ENCODE assay signal across 5 cellular contexts in the genomic region with DNA sequence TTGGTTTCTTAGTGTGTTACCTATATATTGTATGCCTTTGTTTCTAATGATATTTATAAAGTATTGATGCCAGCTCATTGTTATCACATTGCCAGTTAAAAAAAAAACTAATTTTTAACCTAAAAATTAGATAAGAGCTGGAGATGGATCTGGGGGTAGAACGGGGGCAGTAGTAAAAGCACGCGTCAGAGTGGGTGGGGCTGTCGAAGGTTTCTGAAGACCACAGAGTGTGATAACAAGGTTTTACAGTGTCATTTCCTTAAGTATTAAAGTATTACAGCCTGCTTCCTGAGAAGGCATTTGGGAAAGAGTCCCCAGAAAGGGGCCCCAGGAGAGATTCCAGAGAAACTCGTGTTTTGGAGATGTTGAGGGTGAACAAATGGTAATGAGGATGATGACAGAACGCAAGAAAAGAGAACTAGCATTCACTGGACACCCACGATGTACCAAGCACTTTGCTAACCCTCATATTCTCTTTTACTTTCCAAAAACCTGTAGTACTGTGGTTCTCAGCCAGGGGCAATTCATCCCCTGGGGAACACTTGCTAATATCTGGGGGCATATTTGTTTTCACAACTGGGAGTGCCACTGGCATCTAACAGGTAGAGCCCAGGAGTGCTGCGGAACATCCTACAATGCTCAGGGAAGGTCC. TPM values are rescaled to one million over a fixed set of nuclear protein-coding genes. Genes with fewer than 3 reads are reported as not detected.
"Had no signal": no experiment of that assay in that cellular context is flagged by ENCODE, and none has a peak within 500 bp of the region (broad histone marks: within the 10 kb centered on the region; RNA-seq: fewer than 3 reads in every experiment).

No MANE protein-coding gene starts in this region.

RNA-seq across cellular contexts. Expression of a gene that starts 30.4 kb away (rescaled TPM):
- total RNA-seq: endodermal cell, glomerular endothelial cell, mesothelial cell of epicardium, osteocyte, smooth muscle cell had no signal

RNA-seq across cellular contexts. Expression of a gene that starts 51.0 kb away (rescaled TPM):
- total RNA-seq: endodermal cell, glomerular endothelial cell, mesothelial cell of epicardium, osteocyte, smooth muscle cell had no signal

RNA-seq across cellular contexts. Expression of a gene that starts 55.6 kb away (rescaled TPM):
- total RNA-seq: endodermal cell, osteocyte had no signal
